In genomic region chr22:47781024-47781423, GRCh38 we compare ENCODE assay signal across 17 cellular contexts.
"Had no signal": no experiment of that assay in that cellular context is flagged by ENCODE, and none has a peak within 500 bp of the region (broad histone marks: within the 10 kb centered on the region; RNA-seq: fewer than 3 reads in every experiment).

No MANE protein-coding gene starts in this region.

- DNase-seq: activated CD4-positive, alpha-beta memory T cell treated with anti-CD3 and anti-CD28 coated beads for 36 hours; activated CD4-positive, alpha-beta T cell treated with anti-CD3 and anti-CD28 coated beads, Interleukin-2, amount 10 ng/mL, durations not matched to agents 7 days and 5 days; activated CD4-positive, CD25-positive, alpha-beta regulatory T cell; activated gamma-delta T cell; activated naive CD4-positive, alpha-beta T cell treated with anti-CD3 and anti-CD28 coated beads for 36 hours; activated T-cell treated with anti-CD3 and anti-CD28 coated beads, Interleukin-2, amount 50 U/mL, for 48 hours; KG1; NCI-H1048; NCI-H2029; NCI-H2107; NCI-H2171 treated with DMSO at 0.1 percent for 48 hours; NCI-H226; NCI-H526 treated with DMSO at 0.1 percent for 48 hours; NCI-H82; SIG-M5; T-helper 2 cell; T1000 had no signal
